10 cellular contexts compared by ENCODE assay signal in genomic region chr20:51650685-51651134, GRCh38.
DNase-seq lines count a peak whose midpoint lies in the region; ATAC-seq and TF ChIP-seq lines count a peak whose summit lies in the region.
"Had no signal": no experiment of that assay in that cellular context is flagged by ENCODE, and none has a peak within 500 bp of the region (broad histone marks: within the 10 kb centered on the region; RNA-seq: fewer than 3 reads in every experiment).

No MANE protein-coding gene starts in this region.

- peaks cover 33% of the 10 kb centered on the region for H3K4me1 ChIP-seq in OCI-LY7 (ENCODE audit: insufficient read depth, low read length, poor library complexity, severe bottlenecking)
- H3K4me1 ChIP-seq in fibroblast of lung (ENCODE audit: control insufficient read depth, extremely low read depth, insufficient read depth, low read length) = peaks cover 2% of the 10 kb centered on the region
- peaks cover 4% of the 10 kb centered on the region in 2 donors for H3K4me1 ChIP-seq in thyroid gland

- no peaks in the 10 kb centered on the region for H3K79me2 ChIP-seq in OCI-LY7 (ENCODE audit: insufficient read depth, low read depth, low read length)
- H3K79me2 ChIP-seq in fibroblast of lung (ENCODE audit: control insufficient read depth, insufficient read depth, low read length) = no peaks in the 10 kb centered on the region

- no peak for ATAC-seq in HG02973 (IDR thresholded peaks at IDR 0.05; ENCODE audit: unreplicated experiment)

- 33 to 48% methylated on average over 5 of the region's 5 CpGs for WGBS in thyroid gland, 2 donors

- H3K27ac ChIP-seq in OCI-LY7 (ENCODE audit: low read depth, low read length, poor library complexity, severe bottlenecking) (peak overlapping the region; percentile 53), fibroblast of lung (ENCODE audit: insufficient read depth, low read length) (no peak overlapping the region), thyroid gland (peak overlapping the region in 1 of 3 donors; percentile 9)

- no peak for TF ChIP-seq POLR2A in thyroid gland (IDR thresholded peaks at IDR 0.05)

- H4K20me1 ChIP-seq in OCI-LY7 (ENCODE audit: insufficient read depth, low read length) = no peaks in the 10 kb centered on the region
- no peaks in the 10 kb centered on the region for H4K20me1 ChIP-seq in fibroblast of lung (ENCODE audit: control insufficient read depth, extremely low read depth, insufficient read depth, low read length)

- H2AFZ ChIP-seq in OCI-LY7 (ENCODE audit: low read length) (peak overlapping the region; percentile 45; the same call in 1 of the 2 replicates), fibroblast of lung (ENCODE audit: low read length) (no peak overlapping the region)

- H3K27me3 ChIP-seq in fibroblast of lung (ENCODE audit: control insufficient read depth, insufficient read depth, low read length) (no peaks in the 10 kb centered on the region), thyroid gland (no peaks in the 10 kb centered on the region)

- H3K36me3 ChIP-seq in OCI-LY7 (ENCODE audit: insufficient read depth, low read length) (no peaks in the 10 kb centered on the region), fibroblast of lung (ENCODE audit: control insufficient read depth, insufficient read depth, low read length) (no peaks in the 10 kb centered on the region), thyroid gland (no peaks in the 10 kb centered on the region)

- CTCF ChIA-PET in OCI-LY7 (lab: Charles Lee; ENCODE audit: unreplicated experiment) = interaction anchor here (1.1 kb wide), 1 partner anchor 16 kb away, joined by 3 read pairs; no protein-coding TSS in a partner anchor

- BruUV-seq in OCI-LY7 (replicated peaks; lab: Mats Ljungman, UMichigan) = no TSS peak

- peak; percentile 20 for DNase-seq in NK-92 treated with Interleukin-12 subunit alpha and Interleukin-12 subunit beta, amount 100 ng/mL, for 24 hours (lab: John Stamatoyannopoulos, UW)
- DNase-seq in NK-92 (lab: John Stamatoyannopoulos, UW; ENCODE audit: unreplicated experiment) (no peak), OCI-LY7 (ENCODE audit: low spot score) (peak; percentile 73), fibroblast of lung (ENCODE audit: low read depth in 2 of 2) (peak; percentile 60 to 68), thyroid gland (peak; percentile 35 to 50), NCI-H187 (lab: John Stamatoyannopoulos, UW) (no peak)
- no peak for DNase-seq in stimulated activated CD4-positive, alpha-beta T cell treated with anti-CD3 and anti-CD28 coated beads, Interleukin-12 subunit alpha, Interleukin-12 subunit beta, amount 100 ng/mL, for 4 hours
- DNase-seq: effector CD8-positive, alpha-beta T cell; NCI-H1092 had no signal

- TF ChIP-seq CTCF in OCI-LY7 (conservative IDR thresholded peaks at IDR 0.05; ENCODE audit: low read length) (no peak), fibroblast of lung (conservative IDR thresholded peaks at IDR 0.05 in 1 of 2, IDR thresholded peaks at IDR 0.05 in 1 of 2; ENCODE audit: low read depth in 1 of 2, low read length in 2 of 2) (no peak), thyroid gland (IDR thresholded peaks at IDR 0.05) (no peak)

- no peaks in the 10 kb centered on the region for H3K9me2 ChIP-seq in OCI-LY7 (ENCODE audit: insufficient read depth, low read length)

- H3K4me2 ChIP-seq in OCI-LY7 (ENCODE audit: low read length) (peak overlapping the region; percentile 52), fibroblast of lung (ENCODE audit: extremely low read depth, insufficient read depth, low read length) (no peak overlapping the region)

- POLR2A ChIA-PET in OCI-LY7 (lab: Charles Lee) = interaction anchor here (0.7 kb wide), 1 partner anchor 16 kb away, joined by 4 read pairs; no protein-coding TSS in a partner anchor

- H3K9ac ChIP-seq in fibroblast of lung (ENCODE audit: insufficient read depth, low read length) = no peak overlapping the region

- intact Hi-C loops in OCI-LY7 (cut with micrococcal nuclease; ENCODE audit: unreplicated experiment) = no loop called here
- intact Hi-C loops in thyroid gland (cut with DNase I) = no loop called here

- H3K9me3 ChIP-seq in OCI-LY7 (ENCODE audit: low read length) (no peaks in the 10 kb centered on the region), fibroblast of lung (ENCODE audit: control insufficient read depth, insufficient read depth, low read depth, low read length) (no peaks in the 10 kb centered on the region), thyroid gland (no peaks in the 10 kb centered on the region)

- H3K4me3 ChIP-seq in OCI-LY7 (ENCODE audit: low read depth, low read length, poor library complexity, severe bottlenecking) (no peak overlapping the region), fibroblast of lung (replicated peaks in 1 of 4; ENCODE audit: control extremely low read depth in 1 of 4, insufficient read depth in 1 of 4, low read depth in 3 of 4, low read length in 4 of 4) (no peak overlapping the region), thyroid gland (replicated peaks in 1 of 3) (no peak overlapping the region)

Comparison
In these comparisons a context has a peak if more than half of its experiments do, and no peak if none do; other contexts are left out.
1. DNase-seq: peak in NK-92 treated with Interleukin-12 subunit alpha and Interleukin-12 subunit beta, amount 100 ng/mL, for 24 hours (single experiment), OCI-LY7 (single experiment), fibroblast of lung (2 of 2) and thyroid gland (2 of 2); none in NK-92 (single experiment), NCI-H187 (0 of 2) and stimulated activated CD4-positive, alpha-beta T cell treated with anti-CD3 and anti-CD28 coated beads, Interleukin-12 subunit alpha, Interleukin-12 subunit beta, amount 100 ng/mL, for 4 hours (single experiment).